Comparison of ENCODE assay signal across 12 cellular contexts in the genomic region with DNA sequence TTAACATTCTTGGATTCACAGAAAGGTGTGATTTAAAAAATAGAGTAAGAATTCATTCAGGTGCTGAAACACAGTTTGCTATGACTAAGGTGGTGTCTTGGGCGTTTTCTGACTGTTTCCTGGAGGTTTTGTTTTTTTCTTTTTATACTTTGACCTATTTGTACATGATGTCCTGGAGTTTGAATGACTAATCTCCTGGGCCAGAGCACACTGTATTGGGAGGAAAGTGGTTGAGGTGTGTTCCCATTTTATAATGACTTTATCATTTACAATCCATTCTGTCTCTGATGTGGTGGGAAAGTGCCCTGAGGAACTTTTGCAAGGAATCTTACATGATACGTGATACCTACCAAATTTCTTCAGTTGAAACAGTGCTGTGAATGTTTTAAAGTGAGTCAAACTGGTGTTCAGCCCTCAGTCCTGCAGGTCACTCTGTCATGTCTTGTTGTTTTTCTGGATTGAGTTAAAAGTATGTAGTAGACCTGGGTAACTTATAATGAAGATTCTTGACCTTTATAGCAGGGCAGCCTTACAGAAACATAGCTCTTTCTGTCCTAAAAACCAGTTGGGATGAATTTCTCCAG.
DNase-seq lines count a peak whose midpoint lies in the region; ATAC-seq and TF ChIP-seq lines count a peak whose summit lies in the region.
"Had no signal": no experiment of that assay in that cellular context is flagged by ENCODE, and none has a peak within 500 bp of the region (broad histone marks: within the 10 kb centered on the region; RNA-seq: fewer than 3 reads in every experiment).

No MANE protein-coding gene starts in this region.

- peak; percentile 66 to 80 for ATAC-seq in CD4-positive, CD25-positive, alpha-beta regulatory T cell (ENCODE audit: low read depth in 2 of 2)
- ATAC-seq in SK-N-SH treated with all-trans-retinoic acid at 6 μM for 48 hours, result no peak
- no peak for ATAC-seq in GM21619 (IDR thresholded peaks at IDR 0.05; ENCODE audit: unreplicated experiment)
- no peak for ATAC-seq in HG03378 (IDR thresholded peaks at IDR 0.05; ENCODE audit: unreplicated experiment)

- H3K4me3 Mint-ChIP-seq in CD4-positive, CD25-positive, alpha-beta regulatory T cell, result peak overlapping the region; percentile 2 to 40 (median 12)
- H3K4me3 Mint-ChIP-seq: naive B cell had no signal

- H3K27ac Mint-ChIP-seq in CD4-positive, CD25-positive, alpha-beta regulatory T cell, result peak overlapping the region; percentile 53 to 66 (median 57)

- H3K4me1 Mint-ChIP-seq in CD4-positive, CD25-positive, alpha-beta regulatory T cell, result peaks cover 43 to 74% (median 62%) of the 10 kb centered on the region in 4 donors

- H3K27me3 ChIP-seq in CD4-positive, CD25-positive, alpha-beta regulatory T cell (ENCODE audit: control insufficient read depth, insufficient read depth, low read length), result no peaks in the 10 kb centered on the region
- no peaks in the 10 kb centered on the region for H3K27me3 ChIP-seq in muscle layer of duodenum (ENCODE audit: low read depth, low read length)

- peaks cover 34% of the 10 kb centered on the region for H3K36me3 ChIP-seq in CD4-positive, CD25-positive, alpha-beta regulatory T cell (ENCODE audit: control insufficient read depth, insufficient read depth, low read length)
- peaks cover 7 to 11% of the 10 kb centered on the region in 2 donors for H3K36me3 ChIP-seq in muscle layer of duodenum (ENCODE audit: control insufficient read depth in 1 of 2, insufficient read depth in 2 of 2, low read length in 2 of 2)

- peaks cover 0 to 2% (median 0%) of the 10 kb centered on the region in 7 donors for H3K9me3 Mint-ChIP-seq in CD4-positive, CD25-positive, alpha-beta regulatory T cell
- H3K9me3 Mint-ChIP-seq: naive B cell had no signal

- H3K9me3 ChIP-seq in CD4-positive, CD25-positive, alpha-beta regulatory T cell (ENCODE audit: control insufficient read depth in 2 of 2, low read length in 2 of 2), result no peaks in the 10 kb centered on the region
- H3K9me3 ChIP-seq in muscle layer of duodenum (ENCODE audit: control insufficient read depth in 1 of 2, low read length in 2 of 2), result no peaks in the 10 kb centered on the region

- DNase-seq in CD4-positive, CD25-positive, alpha-beta regulatory T cell, result peak in 1 of 3 donors; percentile 74
- DNase-seq in RPMI7951 (ENCODE audit: low read depth) (peak; percentile 51), dermis blood vessel endothelial cell (peak; percentile 54), islet precursor cell (no peak)
- DNase-seq: effector CD8-positive, alpha-beta T cell; naive B cell; NCI-H2171; T-helper 9 cell had no signal

- H3K4me1 ChIP-seq in CD4-positive, CD25-positive, alpha-beta regulatory T cell (ENCODE audit: control insufficient read depth, insufficient read depth, low read length, poor library complexity, severe bottlenecking), result peaks cover 34% of the 10 kb centered on the region
- peaks cover 4 to 15% of the 10 kb centered on the region in 2 donors for H3K4me1 ChIP-seq in muscle layer of duodenum (ENCODE audit: control insufficient read depth in 1 of 2, insufficient read depth in 2 of 2, low read length in 2 of 2)

- H3K4me3 ChIP-seq in CD4-positive, CD25-positive, alpha-beta regulatory T cell (ENCODE audit: low read depth, low read length), result peak overlapping the region; percentile 67
- H3K4me3 ChIP-seq in muscle layer of duodenum (ENCODE audit: low read depth in 1 of 2, low read length in 2 of 2), result no peak overlapping the region

- peak overlapping the region; percentile 49 for H3K27ac ChIP-seq in CD4-positive, CD25-positive, alpha-beta regulatory T cell (ENCODE audit: insufficient read depth, low read length, poor library complexity, severe bottlenecking)
- peak overlapping the region; percentile 45 for H3K27ac ChIP-seq in muscle layer of duodenum (ENCODE audit: low read length)

- peaks cover 36% of the 10 kb centered on the region for H3K36me3 Mint-ChIP-seq in CD4-positive, CD25-positive, alpha-beta regulatory T cell

- H3K27me3 Mint-ChIP-seq in CD4-positive, CD25-positive, alpha-beta regulatory T cell, result peaks cover 4% of the 10 kb centered on the region
- H3K27me3 Mint-ChIP-seq: naive B cell had no signal

TF ChIP-seq in SK-N-SH treated with all-trans-retinoic acid at 6 μM for 48 hours, 23 proteins besides CTCF, POLR2A, EP300 and RAD21:
- TF ChIP-seq GLIS3 (CRISPR knock-in tag; IDR thresholded peaks at IDR 0.05), result no peak
- no peak for TF ChIP-seq PPARA (CRISPR knock-in tag; IDR thresholded peaks at IDR 0.05; ENCODE audit: borderline replicate concordance)
- no peak for TF ChIP-seq ARNTL (CRISPR knock-in tag; IDR thresholded peaks at IDR 0.05; ENCODE audit: borderline replicate concordance, low read depth)
- no peak for TF ChIP-seq ESRRG (CRISPR knock-in tag; IDR thresholded peaks at IDR 0.05)
- no peak for TF ChIP-seq ISL1 (CRISPR knock-in tag; IDR thresholded peaks at IDR 0.05)
- TF ChIP-seq, protein P1, sequence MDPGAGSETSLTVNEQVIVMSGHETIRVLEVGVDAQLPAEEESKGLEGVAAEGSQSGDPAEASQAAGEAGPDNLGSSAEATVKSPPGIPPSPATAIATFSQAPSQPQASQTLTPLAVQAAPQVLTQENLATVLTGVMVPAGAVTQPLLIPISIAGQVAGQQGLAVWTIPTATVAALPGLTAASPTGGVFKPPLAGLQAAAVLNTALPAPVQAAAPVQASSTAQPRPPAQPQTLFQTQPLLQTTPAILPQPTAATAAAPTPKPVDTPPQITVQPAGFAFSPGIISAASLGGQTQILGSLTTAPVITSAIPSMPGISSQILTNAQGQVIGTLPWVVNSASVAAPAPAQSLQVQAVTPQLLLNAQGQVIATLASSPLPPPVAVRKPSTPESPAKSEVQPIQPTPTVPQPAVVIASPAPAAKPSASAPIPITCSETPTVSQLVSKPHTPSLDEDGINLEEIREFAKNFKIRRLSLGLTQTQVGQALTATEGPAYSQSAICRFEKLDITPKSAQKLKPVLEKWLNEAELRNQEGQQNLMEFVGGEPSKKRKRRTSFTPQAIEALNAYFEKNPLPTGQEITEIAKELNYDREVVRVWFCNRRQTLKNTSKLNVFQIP (CRISPR knock-in tag; IDR thresholded peaks at IDR 0.05; ENCODE audit: borderline replicate concordance, low read depth), result no peak
- TF ChIP-seq, protein P2, sequence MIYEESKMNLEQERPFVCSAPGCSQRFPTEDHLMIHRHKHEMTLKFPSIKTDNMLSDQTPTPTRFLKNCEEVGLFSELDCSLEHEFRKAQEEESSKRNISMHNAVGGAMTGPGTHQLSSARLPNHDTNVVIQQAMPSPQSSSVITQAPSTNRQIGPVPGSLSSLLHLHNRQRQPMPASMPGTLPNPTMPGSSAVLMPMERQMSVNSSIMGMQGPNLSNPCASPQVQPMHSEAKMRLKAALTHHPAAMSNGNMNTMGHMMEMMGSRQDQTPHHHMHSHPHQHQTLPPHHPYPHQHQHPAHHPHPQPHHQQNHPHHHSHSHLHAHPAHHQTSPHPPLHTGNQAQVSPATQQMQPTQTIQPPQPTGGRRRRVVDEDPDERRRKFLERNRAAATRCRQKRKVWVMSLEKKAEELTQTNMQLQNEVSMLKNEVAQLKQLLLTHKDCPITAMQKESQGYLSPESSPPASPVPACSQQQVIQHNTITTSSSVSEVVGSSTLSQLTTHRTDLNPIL (CRISPR knock-in tag; IDR thresholded peaks at IDR 0.05; ENCODE audit: low read depth), result no peak
- TF ChIP-seq RARB (CRISPR knock-in tag; IDR thresholded peaks at IDR 0.05), result no peak
- no peak for TF ChIP-seq ZFP30 (CRISPR knock-in tag; IDR thresholded peaks at IDR 0.05)
- TF ChIP-seq TCF4 (CRISPR knock-in tag; IDR thresholded peaks at IDR 0.05; ENCODE audit: borderline replicate concordance), result no peak

Comparison
In these comparisons a context has a peak if more than half of its experiments do, and no peak if none do; other contexts are left out.
1. ATAC-seq: peak in CD4-positive, CD25-positive, alpha-beta regulatory T cell (2 of 2); none in SK-N-SH treated with all-trans-retinoic acid at 6 μM for 48 hours (single experiment), GM21619 (single experiment) and HG03378 (single experiment).